ENCODE assay signal across 1 cellular context in the genomic region with DNA sequence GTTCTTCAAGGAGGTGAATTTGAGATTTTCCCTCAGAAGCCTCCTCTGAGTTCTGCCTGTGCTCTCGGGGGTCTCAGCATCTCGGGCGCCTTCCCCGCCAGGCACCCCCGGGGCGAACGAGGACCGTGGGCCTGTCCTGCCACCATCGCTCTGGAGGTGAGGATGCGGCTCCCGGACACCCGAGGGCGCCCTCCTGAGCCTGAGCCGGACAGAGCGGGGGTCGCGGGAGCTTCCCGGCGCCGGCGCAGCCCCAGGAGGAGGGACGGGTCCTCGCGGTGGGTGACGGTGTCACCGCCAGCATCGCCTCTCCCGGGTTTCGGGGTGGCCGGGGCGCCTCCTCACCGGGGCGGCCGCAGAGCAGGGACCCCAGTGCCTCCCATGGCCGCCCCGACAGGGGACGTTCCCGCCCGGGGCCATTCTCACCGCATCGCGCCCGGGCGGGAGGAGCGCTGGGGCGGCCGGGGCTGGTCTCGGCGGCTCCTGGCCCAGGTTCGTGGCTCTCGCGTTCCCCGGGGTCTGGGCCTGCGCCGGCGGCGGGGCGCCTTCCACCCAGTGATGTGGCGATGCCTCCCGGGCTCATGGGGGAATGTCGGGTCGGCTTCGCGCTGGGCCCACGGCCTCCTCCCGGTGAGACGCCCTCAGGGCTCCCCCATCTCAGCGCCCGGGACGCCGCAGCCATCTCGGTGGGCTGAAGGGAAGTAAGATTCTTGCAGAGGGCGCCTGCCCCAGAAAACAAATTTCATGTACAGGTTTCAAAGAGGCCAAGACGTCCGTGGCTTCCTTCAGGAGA.
TF ChIP-seq lines count a peak whose summit lies in the region.

No MANE protein-coding gene starts in this region.

TF ChIP-seq in SK-N-SH treated with all-trans-retinoic acid at 6 μM for 48 hours, 23 proteins besides CTCF, POLR2A, EP300 and RAD21 (continued from another document):
- TF ChIP-seq TSHZ2 (CRISPR knock-in tag; IDR thresholded peaks at IDR 0.05) (no peak), ISL1 (CRISPR knock-in tag; IDR thresholded peaks at IDR 0.05) (no peak), BACH2 (CRISPR knock-in tag; IDR thresholded peaks at IDR 0.05; ENCODE audit: borderline replicate concordance) (no peak), ZFP30 (CRISPR knock-in tag; IDR thresholded peaks at IDR 0.05) (no peak), ZFP3 (CRISPR knock-in tag; IDR thresholded peaks at IDR 0.05) (no peak), TOX (CRISPR knock-in tag; IDR thresholded peaks at IDR 0.05; ENCODE audit: borderline replicate concordance) (no peak)
- TF ChIP-seq, protein P1, sequence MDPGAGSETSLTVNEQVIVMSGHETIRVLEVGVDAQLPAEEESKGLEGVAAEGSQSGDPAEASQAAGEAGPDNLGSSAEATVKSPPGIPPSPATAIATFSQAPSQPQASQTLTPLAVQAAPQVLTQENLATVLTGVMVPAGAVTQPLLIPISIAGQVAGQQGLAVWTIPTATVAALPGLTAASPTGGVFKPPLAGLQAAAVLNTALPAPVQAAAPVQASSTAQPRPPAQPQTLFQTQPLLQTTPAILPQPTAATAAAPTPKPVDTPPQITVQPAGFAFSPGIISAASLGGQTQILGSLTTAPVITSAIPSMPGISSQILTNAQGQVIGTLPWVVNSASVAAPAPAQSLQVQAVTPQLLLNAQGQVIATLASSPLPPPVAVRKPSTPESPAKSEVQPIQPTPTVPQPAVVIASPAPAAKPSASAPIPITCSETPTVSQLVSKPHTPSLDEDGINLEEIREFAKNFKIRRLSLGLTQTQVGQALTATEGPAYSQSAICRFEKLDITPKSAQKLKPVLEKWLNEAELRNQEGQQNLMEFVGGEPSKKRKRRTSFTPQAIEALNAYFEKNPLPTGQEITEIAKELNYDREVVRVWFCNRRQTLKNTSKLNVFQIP (CRISPR knock-in tag; IDR thresholded peaks at IDR 0.05; ENCODE audit: borderline replicate concordance, low read depth), result no peak
